In the genomic region with DNA sequence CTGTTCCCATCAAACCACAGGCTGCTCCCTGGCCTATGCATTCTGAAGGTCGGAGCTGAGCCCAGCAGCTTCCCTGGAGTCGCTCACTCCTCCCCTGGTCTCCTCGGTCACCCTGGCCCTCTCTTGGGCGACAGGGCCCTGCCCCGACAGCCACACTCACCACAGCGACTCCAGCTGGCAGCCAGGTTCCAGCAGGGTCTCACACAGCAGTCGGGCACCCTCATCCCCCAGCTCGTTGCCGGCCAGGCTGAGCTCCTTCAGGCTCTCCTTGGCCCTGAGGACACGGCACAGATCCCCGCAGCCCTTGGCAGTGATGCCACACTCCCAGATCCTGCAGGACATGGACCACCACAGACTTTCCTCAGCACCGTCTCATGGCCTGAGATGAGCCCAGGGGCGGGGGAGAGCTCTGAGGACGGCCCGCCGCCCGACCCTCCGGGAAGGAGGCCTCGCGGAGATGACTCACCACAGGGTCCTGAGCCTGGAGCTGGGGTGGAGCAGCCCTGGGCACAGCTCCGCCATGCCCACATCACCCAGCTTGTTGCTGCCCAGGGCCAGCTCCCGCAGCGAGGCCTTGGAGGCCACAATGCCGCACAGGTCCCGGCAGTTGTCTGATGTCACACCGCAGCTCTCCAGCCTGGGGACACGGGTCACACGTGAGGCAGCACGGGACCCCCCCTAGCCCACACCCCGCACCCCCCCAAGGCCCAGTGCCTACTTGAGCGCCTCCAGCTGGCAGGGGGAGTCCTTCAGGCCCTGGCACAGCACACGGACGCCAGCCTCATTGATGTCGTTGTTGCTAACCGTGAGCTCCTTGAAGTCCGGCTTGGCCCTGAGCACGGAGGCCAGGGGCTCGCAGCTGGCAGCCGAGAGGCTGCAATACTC, we compare ENCODE assay signal across 16 cellular contexts. TPM values are rescaled to one million over a fixed set of nuclear protein-coding genes. Genes with fewer than 3 reads are reported as not detected.
DNase-seq lines count a peak whose midpoint lies in the region; ATAC-seq, FAIRE-seq and TF ChIP-seq lines count a peak whose summit lies in the region.
"Had no signal": no experiment of that assay in that cellular context is flagged by ENCODE, and none has a peak within 500 bp of the region (broad histone marks: within the 10 kb centered on the region; RNA-seq: fewer than 3 reads in every experiment).

No MANE protein-coding gene starts in this region.

- H3K36me3 ChIP-seq in RWPE2 (ENCODE audit: low read depth), result peaks cover 67% of the 10 kb centered on the region
- peaks cover 0 to 85% (median 35%) of the 10 kb centered on the region in 3 experiments for H3K36me3 ChIP-seq in naive thymus-derived CD4-positive, alpha-beta T cell (ENCODE audit: control insufficient read depth in 2 of 3, insufficient read depth in 3 of 3, low read length in 3 of 3)

- intact Hi-C loops in Calu3 (cut with micrococcal nuclease; ENCODE audit: unreplicated experiment) (no loop called here), right cardiac atrium (cut with DNase I) (no loop called here)
- intact Hi-C loops in naive thymus-derived CD4-positive, alpha-beta T cell (cut with micrococcal nuclease), result no loop called here

- POLR2A ChIA-PET in naive thymus-derived CD4-positive, alpha-beta T cell (lab: Charles Lee), result interaction anchor here (0.5 to 1.3 kb wide), 3 partner anchors 8 to 291 kb away, joined by 3 read pairs; a partner anchor contains a TSS

- FAIRE-seq in RCC 7860 (lab: Jason Lieb, UNC), result no peak
- FAIRE-seq: G401.6 had no signal

- TF ChIP-seq CTCF in Calu3 (IDR thresholded peaks at IDR 0.05; ENCODE audit: unreplicated experiment) (no peak), RWPE2 (IDR thresholded peaks at IDR 0.05; ENCODE audit: poor library complexity, severe bottlenecking) (no peak)

- no peaks in the 10 kb centered on the region for H3K9me3 ChIP-seq in RWPE2 (ENCODE audit: severe bottlenecking)
- H3K9me3 ChIP-seq in right cardiac atrium (ENCODE audit: control insufficient read depth, low read length), result no peaks in the 10 kb centered on the region
- no peaks in the 10 kb centered on the region for H3K9me3 ChIP-seq in naive thymus-derived CD4-positive, alpha-beta T cell (ENCODE audit: control insufficient read depth in 2 of 3, low read length in 3 of 3)
- no peaks in the 10 kb centered on the region for H3K9me3 ChIP-seq in T-helper 17 cell (ENCODE audit: control insufficient read depth, low read length, poor library complexity, severe bottlenecking)
- H3K9me3 ChIP-seq: Caco-2, thyroid gland had no signal

- H3K27ac Mint-ChIP-seq in Calu3 (ENCODE audit: unreplicated experiment) (peak overlapping the region; percentile 31), T-helper 17 cell (no peak overlapping the region)
- no peak overlapping the region for H3K27ac Mint-ChIP-seq in naive thymus-derived CD4-positive, alpha-beta T cell
- H3K27ac Mint-ChIP-seq: GM23338 had no signal

- DNase-seq in Calu3 (no peak), RWPE2 (ENCODE audit: low spot score) (peak; percentile 52), right cardiac atrium (peak in 2 of 3 donors; percentile 57 to 73), T-helper 17 cell (no peak), RCC 7860 (ENCODE audit: low spot score) (no peak)
- no peak for DNase-seq in naive thymus-derived CD4-positive, alpha-beta T cell
- DNase-seq: activated CD4-positive, alpha-beta memory T cell treated with anti-CD3 and anti-CD28 coated beads, Interleukin-2, amount 10 ng/mL, durations not matched to agents 7 days and 5 days; Caco-2; caudate nucleus; effector memory CD8-positive, alpha-beta T cell; Karpas-422; left colon; occipital lobe; thyroid gland had no signal

- H3K4me3 ChIP-seq in RWPE2 (ENCODE audit: severe bottlenecking), result no peak overlapping the region
- H3K4me3 ChIP-seq in right cardiac atrium (ENCODE audit: low read length), result no peak overlapping the region
- no peak overlapping the region for H3K4me3 ChIP-seq in naive thymus-derived CD4-positive, alpha-beta T cell (ENCODE audit: low read length)
- H3K4me3 ChIP-seq: GM23338, thyroid gland had no signal

- H3K4me1 ChIP-seq in RWPE2 (ENCODE audit: insufficient read depth, poor library complexity, severe bottlenecking) (no peaks in the 10 kb centered on the region), right cardiac atrium (ENCODE audit: control insufficient read depth, insufficient read depth, low read length) (peaks cover 2% of the 10 kb centered on the region)
- no peaks in the 10 kb centered on the region for H3K4me1 ChIP-seq in naive thymus-derived CD4-positive, alpha-beta T cell (ENCODE audit: control insufficient read depth in 2 of 2, insufficient read depth in 2 of 2, low read length in 2 of 2)
- H3K4me1 ChIP-seq: Caco-2 had no signal

- H3K36me3 Mint-ChIP-seq in Calu3 (ENCODE audit: insufficient read depth, unreplicated experiment) (peaks cover 56% of the 10 kb centered on the region), T-helper 17 cell (ENCODE audit: low read depth) (peaks cover 12% of the 10 kb centered on the region)
- H3K36me3 Mint-ChIP-seq in naive thymus-derived CD4-positive, alpha-beta T cell, result peaks cover 9 to 25% (median 19%) of the 10 kb centered on the region in 5 donors

- no peak overlapping the region for H3K4me3 Mint-ChIP-seq in Calu3 (ENCODE audit: low read depth, unreplicated experiment)
- no peak overlapping the region for H3K4me3 Mint-ChIP-seq in naive thymus-derived CD4-positive, alpha-beta T cell
- no peak overlapping the region for H3K4me3 Mint-ChIP-seq in T-helper 17 cell
- H3K4me3 Mint-ChIP-seq: activated CD4-positive, alpha-beta memory T cell treated with anti-CD3 and anti-CD28 coated beads, Interleukin-2, amount 10 ng/mL, durations not matched to agents 7 days and 5 days; GM23338 had no signal

- H3K27me3 ChIP-seq in RWPE2 (ENCODE audit: insufficient read depth, poor library complexity, severe bottlenecking) (no peaks in the 10 kb centered on the region), right cardiac atrium (ENCODE audit: control insufficient read depth, insufficient read depth) (no peaks in the 10 kb centered on the region)
- no peaks in the 10 kb centered on the region for H3K27me3 ChIP-seq in naive thymus-derived CD4-positive, alpha-beta T cell (ENCODE audit: control insufficient read depth in 2 of 2, insufficient read depth in 2 of 2, low read length in 2 of 2)
- H3K27me3 ChIP-seq: thyroid gland had no signal

- CTCF ChIA-PET in Calu3 (lab: Charles Lee), result interaction anchor here (0.6 kb wide), 1 partner anchor 143 kb away, joined by 6 read pairs; no protein-coding TSS in a partner anchor
- CTCF ChIA-PET in naive thymus-derived CD4-positive, alpha-beta T cell (lab: Charles Lee), result interaction anchor here (0.5 kb wide), 1 partner anchor 15 kb away, joined by 3 read pairs; no protein-coding TSS in a partner anchor

- ATAC-seq in RWPE2 (ENCODE audit: low read depth) (no peak), right cardiac atrium (no peak), T-helper 17 cell (no peak)
- ATAC-seq in naive thymus-derived CD4-positive, alpha-beta T cell, result no peak
- ATAC-seq: effector memory CD8-positive, alpha-beta T cell; GM23338; left colon had no signal

- BruUV-seq in Calu3 (replicated peaks; lab: Mats Ljungman, UMichigan), result no TSS peak

- WGBS in right cardiac atrium, result 85% methylated on average over 39 of the region's 39 CpGs

- no peaks in the 10 kb centered on the region for H3K4me1 Mint-ChIP-seq in Calu3 (ENCODE audit: low read depth, unreplicated experiment)
- H3K4me1 Mint-ChIP-seq in naive thymus-derived CD4-positive, alpha-beta T cell, result peaks cover 0 to 12% (median 6%) of the 10 kb centered on the region in 7 donors
- peaks cover 11% of the 10 kb centered on the region for H3K4me1 Mint-ChIP-seq in T-helper 17 cell
- H3K4me1 Mint-ChIP-seq: GM23338 had no signal

- no peaks in the 10 kb centered on the region for H3K27me3 Mint-ChIP-seq in Calu3 (ENCODE audit: unreplicated experiment)
- no peaks in the 10 kb centered on the region for H3K27me3 Mint-ChIP-seq in naive thymus-derived CD4-positive, alpha-beta T cell
- H3K27me3 Mint-ChIP-seq in T-helper 17 cell, result no peaks in the 10 kb centered on the region
- H3K27me3 Mint-ChIP-seq: activated CD4-positive, alpha-beta memory T cell treated with anti-CD3 and anti-CD28 coated beads, Interleukin-2, amount 10 ng/mL, durations not matched to agents 7 days and 5 days; effector memory CD8-positive, alpha-beta T cell had no signal

- H3K9me3 Mint-ChIP-seq in Calu3 (ENCODE audit: low read depth, unreplicated experiment), result no peaks in the 10 kb centered on the region
- H3K9me3 Mint-ChIP-seq in naive thymus-derived CD4-positive, alpha-beta T cell, result no peaks in the 10 kb centered on the region
- H3K9me3 Mint-ChIP-seq: activated CD4-positive, alpha-beta memory T cell treated with anti-CD3 and anti-CD28 coated beads, Interleukin-2, amount 10 ng/mL, durations not matched to agents 7 days and 5 days; effector memory CD8-positive, alpha-beta T cell had no signal

- no peak overlapping the region for H3K27ac ChIP-seq in RWPE2 (ENCODE audit: poor library complexity, severe bottlenecking)
- peak overlapping the region; percentile 70 for H3K27ac ChIP-seq in right cardiac atrium (ENCODE audit: low read length)
- H3K27ac ChIP-seq in naive thymus-derived CD4-positive, alpha-beta T cell (ENCODE audit: low read depth, low read length), result no peak overlapping the region
- H3K27ac ChIP-seq: thyroid gland had no signal

RNA-seq across cellular contexts. Expression of a gene that starts 8.5 kb away (rescaled TPM):
- 103 and 107 TPM in 2 replicates for total RNA-seq in Calu3 (2022)
- total RNA-seq in right cardiac atrium, result 100 to 1,000 TPM; 188 to 203 (median 195) TPM
- 162 TPM for polyA plus RNA-seq in right cardiac atrium
- total RNA-seq in naive thymus-derived CD4-positive, alpha-beta T cell, result 100 to 1,000 TPM in 4 of 5 experiments, 10 to 100 TPM in 1; 98.6 to 193 (median 109) TPM
- 100 to 1,000 TPM; 156 to 243 TPM for polyA plus RNA-seq in naive thymus-derived CD4-positive, alpha-beta T cell
- 100 to 1,000 TPM; 108 to 127 TPM for total RNA-seq in T-helper 17 cell

RNA-seq across cellular contexts. Expression of a gene that starts 36.8 kb away (rescaled TPM):
- total RNA-seq in Calu3 (2022) (42.1 and 47.9 TPM in 2 replicates), right cardiac atrium (10 to 100 TPM; 45.7 to 60.4 (median 49.3) TPM), T-helper 17 cell (10 to 100 TPM; 31.4 TPM)
- 64.4 TPM for polyA plus RNA-seq in right cardiac atrium
- 10 to 100 TPM; 22.3 to 52.0 (median 31.9) TPM for total RNA-seq in naive thymus-derived CD4-positive, alpha-beta T cell
- 10 to 100 TPM; 12.6 to 19.5 TPM for polyA plus RNA-seq in naive thymus-derived CD4-positive, alpha-beta T cell

RNA-seq across cellular contexts. Expression of a gene that starts 38.8 kb away (rescaled TPM):
- 2.2 and 2.6 TPM in 2 replicates for total RNA-seq in Calu3 (2022)
- under 1 TPM; 0.36 to 0.59 (median 0.43) TPM for total RNA-seq in right cardiac atrium
- 0.48 TPM for polyA plus RNA-seq in right cardiac atrium
- 1 to 10 TPM; 2.3 to 5.1 (median 3.6) TPM for total RNA-seq in naive thymus-derived CD4-positive, alpha-beta T cell
- 1 to 10 TPM in 1 of 2 donors, under 1 TPM in 1; 0.35 to 1.0 TPM for polyA plus RNA-seq in naive thymus-derived CD4-positive, alpha-beta T cell
- 1 to 10 TPM; 5.7 to 5.8 TPM for total RNA-seq in T-helper 17 cell

RNA-seq across cellular contexts. Expression of a gene that starts 48.5 kb away (rescaled TPM):
- total RNA-seq in Calu3 (2022), result 25.1 and 30.4 TPM in 2 replicates
- total RNA-seq in right cardiac atrium, result 10 to 100 TPM; 30.2 to 33.3 (median 30.9) TPM
- 30.7 TPM for polyA plus RNA-seq in right cardiac atrium
- 10 to 100 TPM; 19.3 to 27.7 (median 23.4) TPM for total RNA-seq in naive thymus-derived CD4-positive, alpha-beta T cell
- 1 to 10 TPM; 9.0 to 9.9 TPM for polyA plus RNA-seq in naive thymus-derived CD4-positive, alpha-beta T cell
- 10 to 100 TPM; 21.8 to 24.5 TPM for total RNA-seq in T-helper 17 cell

RNA-seq across cellular contexts. Expression of a gene that starts 56.7 kb away (rescaled TPM):
- 27.2 and 32.2 TPM in 2 replicates for total RNA-seq in Calu3 (2022)
- total RNA-seq in right cardiac atrium, result under 1 TPM; 0.14 to 0.46 (median 0.20) TPM
- 0.20 TPM for polyA plus RNA-seq in right cardiac atrium
- total RNA-seq in naive thymus-derived CD4-positive, alpha-beta T cell, result 100 to 1,000 TPM in 1 of 5 experiments, 10 to 100 TPM in 4; 85.2 to 107 (median 94.0) TPM
- 1 to 10 TPM; 9.0 to 9.7 TPM for polyA plus RNA-seq in naive thymus-derived CD4-positive, alpha-beta T cell
- 100 to 1,000 TPM; 131 to 165 TPM for total RNA-seq in T-helper 17 cell
- total RNA-seq: occipital lobe had no signal

Comparison
In these comparisons a context has a peak if more than half of its experiments do, and no peak if none do; other contexts are left out.
1. DNase-seq: peak in RWPE2 (single experiment) and right cardiac atrium (2 of 3); none in Calu3 (single experiment), naive thymus-derived CD4-positive, alpha-beta T cell (0 of 9), T-helper 17 cell (0 of 3) and RCC 7860 (single experiment).